8 cellular contexts compared by ENCODE assay signal in genomic region chr14:68548194-68549056, GRCh38.
DNase-seq lines count a peak whose midpoint lies in the region; ATAC-seq and TF ChIP-seq lines count a peak whose summit lies in the region.

No MANE protein-coding gene starts in this region.

- no peak overlapping the region for H3K4me3 Mint-ChIP-seq in endodermal cell
- no peak overlapping the region for H3K4me3 Mint-ChIP-seq in activated CD4-positive, alpha-beta memory T cell treated with anti-CD3 and anti-CD28 coated beads, Interleukin-2, amount 10 ng/mL, durations not matched to agents 7 days and 5 days

- POLR2A ChIA-PET in activated CD4-positive, alpha-beta memory T cell treated with anti-CD3 and anti-CD28 coated beads, Interleukin-2, amount 10 ng/mL, durations not matched to agents 7 days and 5 days (lab: Charles Lee), result no interaction called here

- H3K27ac ChIP-seq in endodermal cell (ENCODE audit: low read depth, low read length), result peak overlapping the region; percentile 92
- peak overlapping the region; percentile 95 to 96 for H3K27ac ChIP-seq in aorta (ENCODE audit: low read depth in 1 of 2, low read length in 2 of 2)

- 36 to 74% methylated on average over 5 to 14 of the region's 14 CpGs for WGBS in endodermal cell (ENCODE audit: insufficient coverage in 1 of 2, insufficient read length in 1 of 2), 2 experiments
- 30 to 34% methylated on average over 14 of the region's 14 CpGs for WGBS in aorta, 2 donors

- H3K9me3 Mint-ChIP-seq in endodermal cell, result no peaks in the 10 kb centered on the region
- H3K9me3 Mint-ChIP-seq in activated CD4-positive, alpha-beta memory T cell treated with anti-CD3 and anti-CD28 coated beads, Interleukin-2, amount 10 ng/mL, durations not matched to agents 7 days and 5 days, result no peaks in the 10 kb centered on the region

- peaks cover 31% of the 10 kb centered on the region for H3K27me3 Mint-ChIP-seq in endodermal cell (ENCODE audit: insufficient read depth)
- no peaks in the 10 kb centered on the region for H3K27me3 Mint-ChIP-seq in activated CD4-positive, alpha-beta memory T cell treated with anti-CD3 and anti-CD28 coated beads, Interleukin-2, amount 10 ng/mL, durations not matched to agents 7 days and 5 days

- H3K36me3 Mint-ChIP-seq in endodermal cell (ENCODE audit: low read depth), result no peaks in the 10 kb centered on the region
- H3K36me3 Mint-ChIP-seq in activated CD4-positive, alpha-beta memory T cell treated with anti-CD3 and anti-CD28 coated beads, Interleukin-2, amount 10 ng/mL, durations not matched to agents 7 days and 5 days (ENCODE audit: low read depth), result no peaks in the 10 kb centered on the region

- H3K4me3 ChIP-seq in endodermal cell (ENCODE audit: low read length), result no peak overlapping the region
- H3K4me3 ChIP-seq in aorta (ENCODE audit: low read length in 2 of 2), result no peak overlapping the region

- H3K9ac ChIP-seq in endodermal cell (ENCODE audit: extremely low read depth, low read length, poor library complexity, severe bottlenecking), result no peak overlapping the region

- peaks cover 29% of the 10 kb centered on the region for H3K4me1 Mint-ChIP-seq in endodermal cell
- H3K4me1 Mint-ChIP-seq in activated CD4-positive, alpha-beta memory T cell treated with anti-CD3 and anti-CD28 coated beads, Interleukin-2, amount 10 ng/mL, durations not matched to agents 7 days and 5 days, result no peaks in the 10 kb centered on the region

- no peak for TF ChIP-seq CTCF in endodermal cell (conservative IDR thresholded peaks at IDR 0.05)

- ATAC-seq in aorta (ENCODE audit: low FRiP score), result peak; percentile 91

- CTCF ChIA-PET in activated CD4-positive, alpha-beta memory T cell treated with anti-CD3 and anti-CD28 coated beads, Interleukin-2, amount 10 ng/mL, durations not matched to agents 7 days and 5 days (lab: Charles Lee), result no interaction called here

- H3K4me1 ChIP-seq in endodermal cell (ENCODE audit: control insufficient read depth, insufficient read depth, low read length) (no peaks in the 10 kb centered on the region), aorta (ENCODE audit: control insufficient read depth in 1 of 2, insufficient read depth in 2 of 2, low read length in 2 of 2) (peaks cover 4 to 15% of the 10 kb centered on the region in 2 donors)

- H3K27me3 ChIP-seq in endodermal cell (ENCODE audit: control insufficient read depth, insufficient read depth, low read length, poor library complexity, severe bottlenecking) (no peaks in the 10 kb centered on the region), aorta (ENCODE audit: control insufficient read depth in 1 of 2, insufficient read depth in 2 of 2, low read length in 1 of 2) (no peaks in the 10 kb centered on the region)

- H3K9me3 ChIP-seq in endodermal cell (ENCODE audit: control insufficient read depth, low read length), result no peaks in the 10 kb centered on the region
- H3K9me3 ChIP-seq in aorta (ENCODE audit: control insufficient read depth, low read length), result no peaks in the 10 kb centered on the region

- no peaks in the 10 kb centered on the region for H3K36me3 ChIP-seq in endodermal cell (ENCODE audit: control insufficient read depth, insufficient read depth, low read length)
- no peaks in the 10 kb centered on the region for H3K36me3 ChIP-seq in aorta (ENCODE audit: control insufficient read depth in 1 of 2, insufficient read depth in 2 of 2, low read length in 1 of 2)

- H3K27ac Mint-ChIP-seq in endodermal cell, result no peak overlapping the region
- H3K27ac Mint-ChIP-seq in activated CD4-positive, alpha-beta memory T cell treated with anti-CD3 and anti-CD28 coated beads, Interleukin-2, amount 10 ng/mL, durations not matched to agents 7 days and 5 days, result no peak overlapping the region

- peak; percentile 90 for DNase-seq in A172 (ENCODE audit: low spot score)
- DNase-seq in NCI-H345 (lab: John Stamatoyannopoulos, UW), result peak; percentile 87
- peak; percentile 56 for DNase-seq in endodermal cell
- peak; percentile 77 for DNase-seq in middle frontal gyrus (ENCODE audit: extremely low spot score, low spot score)
- peak; percentile 91 to 95 for DNase-seq in aorta
- no peak for DNase-seq in NCI-H1694 (lab: John Stamatoyannopoulos, UW)
- no peak for DNase-seq in activated CD4-positive, alpha-beta memory T cell treated with anti-CD3 and anti-CD28 coated beads, Interleukin-2, amount 10 ng/mL, durations not matched to agents 7 days and 5 days
- no peak for DNase-seq in T-helper 9 cell

- intact Hi-C loops in aorta (cut with DNase I), result loop anchor here (5.0 to 10.0 kb wide), 5 partner anchors 134 to 604 kb away; partner anchors contain the start of gene ZFP36L1 (in 2 of the 2)

Comparison
In these comparisons a context has a peak if more than half of its experiments do, and no peak if none do; other contexts are left out.
1. DNase-seq: peak in A172 (single experiment), NCI-H345 (single experiment), endodermal cell (single experiment), middle frontal gyrus (single experiment) and aorta (2 of 2); none in NCI-H1694 (single experiment), activated CD4-positive, alpha-beta memory T cell treated with anti-CD3 and anti-CD28 coated beads, Interleukin-2, amount 10 ng/mL, durations not matched to agents 7 days and 5 days (single experiment) and T-helper 9 cell (single experiment).